ENCODE assay signal across 1 cellular context in the genomic region with DNA sequence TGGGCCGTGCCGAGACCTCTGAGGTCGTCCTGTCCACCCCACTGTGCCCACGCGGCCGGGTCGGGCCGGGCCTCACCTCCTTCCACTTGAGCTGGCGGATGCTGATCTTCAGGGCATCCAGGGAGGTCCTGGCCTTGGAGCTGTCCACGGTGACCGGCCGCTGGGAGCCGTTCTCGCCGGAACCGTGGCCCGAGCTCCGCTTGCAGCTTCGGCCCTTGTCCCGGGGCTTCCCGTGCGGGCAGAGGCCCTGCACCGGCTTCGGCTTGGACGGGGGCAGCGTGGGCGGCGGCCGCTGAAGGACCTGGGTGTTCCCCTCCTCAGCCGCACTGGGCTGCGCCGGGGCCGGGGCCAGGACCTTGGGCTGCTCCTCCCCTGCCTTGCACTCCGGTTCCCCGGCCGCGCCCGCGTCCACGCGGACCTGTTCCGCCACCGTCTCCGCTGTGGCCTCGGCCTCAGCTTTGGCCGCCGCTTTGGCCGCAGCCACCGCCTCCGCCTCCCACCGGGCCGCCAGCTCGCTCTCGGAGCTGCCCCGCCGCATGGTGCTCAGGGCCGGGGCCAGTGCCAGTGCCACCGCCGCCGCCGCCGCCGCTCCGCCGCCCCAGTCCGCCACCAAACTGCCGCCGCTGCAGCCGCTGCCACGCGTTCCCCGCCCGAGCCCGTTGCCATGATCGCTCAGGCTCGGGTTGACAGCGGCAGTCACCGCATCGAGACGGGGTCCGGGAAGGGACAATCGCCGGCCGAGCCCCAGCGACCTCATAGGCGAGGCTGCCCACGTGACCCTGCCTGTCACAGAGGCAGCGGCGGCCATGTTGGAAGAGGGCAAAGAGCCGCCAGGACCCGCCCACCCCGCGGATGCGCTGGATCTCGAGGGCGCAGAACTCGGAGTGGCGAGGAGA.
TF ChIP-seq lines count a peak whose summit lies in the region.

A gene with protein sequence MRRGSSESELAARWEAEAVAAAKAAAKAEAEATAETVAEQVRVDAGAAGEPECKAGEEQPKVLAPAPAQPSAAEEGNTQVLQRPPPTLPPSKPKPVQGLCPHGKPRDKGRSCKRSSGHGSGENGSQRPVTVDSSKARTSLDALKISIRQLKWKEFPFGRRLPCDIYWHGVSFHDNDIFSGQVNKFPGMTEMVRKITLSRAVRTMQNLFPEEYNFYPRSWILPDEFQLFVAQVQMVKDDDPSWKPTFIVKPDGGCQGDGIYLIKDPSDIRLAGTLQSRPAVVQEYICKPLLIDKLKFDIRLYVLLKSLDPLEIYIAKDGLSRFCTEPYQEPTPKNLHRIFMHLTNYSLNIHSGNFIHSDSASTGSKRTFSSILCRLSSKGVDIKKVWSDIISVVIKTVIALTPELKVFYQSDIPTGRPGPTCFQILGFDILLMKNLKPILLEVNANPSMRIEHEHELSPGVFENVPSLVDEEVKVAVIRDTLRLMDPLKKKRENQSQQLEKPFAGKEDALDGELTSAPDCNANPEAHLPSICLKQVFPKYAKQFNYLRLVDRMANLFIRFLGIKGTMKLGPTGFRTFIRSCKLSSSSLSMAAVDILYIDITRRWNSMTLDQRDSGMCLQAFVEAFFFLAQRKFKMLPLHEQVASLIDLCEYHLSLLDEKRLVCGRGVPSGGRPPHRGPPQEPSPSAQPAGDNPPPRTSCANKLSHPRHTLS (minus strand): TSS at position 698 of the 896 bp plus-strand sequence. CDS start 160 bp downstream, at position 538.

TF ChIP-seq in K562, 482 proteins besides CTCF, POLR2A, EP300 and RAD21 (continued from another document and continues in another):
- no peak for TF ChIP-seq HSF4 (CRISPR knock-in tag; IDR thresholded peaks at IDR 0.05; ENCODE audit: borderline replicate concordance)
- TF ChIP-seq, protein P1, sequence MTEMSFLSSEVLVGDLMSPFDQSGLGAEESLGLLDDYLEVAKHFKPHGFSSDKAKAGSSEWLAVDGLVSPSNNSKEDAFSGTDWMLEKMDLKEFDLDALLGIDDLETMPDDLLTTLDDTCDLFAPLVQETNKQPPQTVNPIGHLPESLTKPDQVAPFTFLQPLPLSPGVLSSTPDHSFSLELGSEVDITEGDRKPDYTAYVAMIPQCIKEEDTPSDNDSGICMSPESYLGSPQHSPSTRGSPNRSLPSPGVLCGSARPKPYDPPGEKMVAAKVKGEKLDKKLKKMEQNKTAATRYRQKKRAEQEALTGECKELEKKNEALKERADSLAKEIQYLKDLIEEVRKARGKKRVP (CRISPR knock-in tag; IDR thresholded peaks at IDR 0.05), result no peak
- peak; percentile 77; the same call in 1 of the 2 replicates for TF ChIP-seq RB1 (IDR thresholded peaks at IDR 0.05; ENCODE audit: low read depth)
- TF ChIP-seq CSDE1 (IDR thresholded peaks at IDR 0.05), result peak in 1 of 2 experiments; percentile 34; a peak in 1 of 4 replicates
- TF ChIP-seq, protein P2, sequence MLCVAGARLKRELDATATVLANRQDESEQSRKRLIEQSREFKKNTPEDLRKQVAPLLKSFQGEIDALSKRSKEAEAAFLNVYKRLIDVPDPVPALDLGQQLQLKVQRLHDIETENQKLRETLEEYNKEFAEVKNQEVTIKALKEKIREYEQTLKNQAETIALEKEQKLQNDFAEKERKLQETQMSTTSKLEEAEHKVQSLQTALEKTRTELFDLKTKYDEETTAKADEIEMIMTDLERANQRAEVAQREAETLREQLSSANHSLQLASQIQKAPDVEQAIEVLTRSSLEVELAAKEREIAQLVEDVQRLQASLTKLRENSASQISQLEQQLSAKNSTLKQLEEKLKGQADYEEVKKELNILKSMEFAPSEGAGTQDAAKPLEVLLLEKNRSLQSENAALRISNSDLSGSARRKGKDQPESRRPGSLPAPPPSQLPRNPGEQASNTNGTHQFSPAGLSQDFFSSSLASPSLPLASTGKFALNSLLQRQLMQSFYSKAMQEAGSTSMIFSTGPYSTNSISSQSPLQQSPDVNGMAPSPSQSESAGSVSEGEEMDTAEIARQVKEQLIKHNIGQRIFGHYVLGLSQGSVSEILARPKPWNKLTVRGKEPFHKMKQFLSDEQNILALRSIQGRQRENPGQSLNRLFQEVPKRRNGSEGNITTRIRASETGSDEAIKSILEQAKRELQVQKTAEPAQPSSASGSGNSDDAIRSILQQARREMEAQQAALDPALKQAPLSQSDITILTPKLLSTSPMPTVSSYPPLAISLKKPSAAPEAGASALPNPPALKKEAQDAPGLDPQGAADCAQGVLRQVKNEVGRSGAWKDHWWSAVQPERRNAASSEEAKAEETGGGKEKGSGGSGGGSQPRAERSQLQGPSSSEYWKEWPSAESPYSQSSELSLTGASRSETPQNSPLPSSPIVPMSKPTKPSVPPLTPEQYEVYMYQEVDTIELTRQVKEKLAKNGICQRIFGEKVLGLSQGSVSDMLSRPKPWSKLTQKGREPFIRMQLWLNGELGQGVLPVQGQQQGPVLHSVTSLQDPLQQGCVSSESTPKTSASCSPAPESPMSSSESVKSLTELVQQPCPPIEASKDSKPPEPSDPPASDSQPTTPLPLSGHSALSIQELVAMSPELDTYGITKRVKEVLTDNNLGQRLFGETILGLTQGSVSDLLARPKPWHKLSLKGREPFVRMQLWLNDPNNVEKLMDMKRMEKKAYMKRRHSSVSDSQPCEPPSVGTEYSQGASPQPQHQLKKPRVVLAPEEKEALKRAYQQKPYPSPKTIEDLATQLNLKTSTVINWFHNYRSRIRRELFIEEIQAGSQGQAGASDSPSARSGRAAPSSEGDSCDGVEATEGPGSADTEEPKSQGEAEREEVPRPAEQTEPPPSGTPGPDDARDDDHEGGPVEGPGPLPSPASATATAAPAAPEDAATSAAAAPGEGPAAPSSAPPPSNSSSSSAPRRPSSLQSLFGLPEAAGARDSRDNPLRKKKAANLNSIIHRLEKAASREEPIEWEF (CRISPR knock-in tag; IDR thresholded peaks at IDR 0.05), result no peak
- TF ChIP-seq TAF15 (IDR thresholded peaks at IDR 0.05; ENCODE audit: low read depth, low read length), result no peak
- no peak for TF ChIP-seq ZSCAN32 (CRISPR knock-in tag; IDR thresholded peaks at IDR 0.05)
- TF ChIP-seq MCM5 (IDR thresholded peaks at IDR 0.05; ENCODE audit: low read depth), result no peak
- TF ChIP-seq CBX1 (IDR thresholded peaks at IDR 0.05; ENCODE audit: low read depth), result peak; percentile 62; the same call in 1 of the 2 replicates
- peak; percentile 62; the same call in 1 of the 2 replicates for TF ChIP-seq KLF16 (IDR thresholded peaks at IDR 0.05)
- TF ChIP-seq, protein P3, sequence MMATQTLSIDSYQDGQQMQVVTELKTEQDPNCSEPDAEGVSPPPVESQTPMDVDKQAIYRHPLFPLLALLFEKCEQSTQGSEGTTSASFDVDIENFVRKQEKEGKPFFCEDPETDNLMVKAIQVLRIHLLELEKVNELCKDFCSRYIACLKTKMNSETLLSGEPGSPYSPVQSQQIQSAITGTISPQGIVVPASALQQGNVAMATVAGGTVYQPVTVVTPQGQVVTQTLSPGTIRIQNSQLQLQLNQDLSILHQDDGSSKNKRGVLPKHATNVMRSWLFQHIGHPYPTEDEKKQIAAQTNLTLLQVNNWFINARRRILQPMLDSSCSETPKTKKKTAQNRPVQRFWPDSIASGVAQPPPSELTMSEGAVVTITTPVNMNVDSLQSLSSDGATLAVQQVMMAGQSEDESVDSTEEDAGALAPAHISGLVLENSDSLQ (IDR thresholded peaks at IDR 0.05), result peak; percentile 87
- no peak; the same call in 1 of the 2 replicates for TF ChIP-seq ZNF263 (CRISPR knock-in tag; IDR thresholded peaks at IDR 0.05; ENCODE audit: borderline replicate concordance)
- TF ChIP-seq BACH1 (tag; IDR thresholded peaks at IDR 0.05), result no peak
- no peak for TF ChIP-seq XRCC3 (IDR thresholded peaks at IDR 0.05)
- TF ChIP-seq, protein P4, sequence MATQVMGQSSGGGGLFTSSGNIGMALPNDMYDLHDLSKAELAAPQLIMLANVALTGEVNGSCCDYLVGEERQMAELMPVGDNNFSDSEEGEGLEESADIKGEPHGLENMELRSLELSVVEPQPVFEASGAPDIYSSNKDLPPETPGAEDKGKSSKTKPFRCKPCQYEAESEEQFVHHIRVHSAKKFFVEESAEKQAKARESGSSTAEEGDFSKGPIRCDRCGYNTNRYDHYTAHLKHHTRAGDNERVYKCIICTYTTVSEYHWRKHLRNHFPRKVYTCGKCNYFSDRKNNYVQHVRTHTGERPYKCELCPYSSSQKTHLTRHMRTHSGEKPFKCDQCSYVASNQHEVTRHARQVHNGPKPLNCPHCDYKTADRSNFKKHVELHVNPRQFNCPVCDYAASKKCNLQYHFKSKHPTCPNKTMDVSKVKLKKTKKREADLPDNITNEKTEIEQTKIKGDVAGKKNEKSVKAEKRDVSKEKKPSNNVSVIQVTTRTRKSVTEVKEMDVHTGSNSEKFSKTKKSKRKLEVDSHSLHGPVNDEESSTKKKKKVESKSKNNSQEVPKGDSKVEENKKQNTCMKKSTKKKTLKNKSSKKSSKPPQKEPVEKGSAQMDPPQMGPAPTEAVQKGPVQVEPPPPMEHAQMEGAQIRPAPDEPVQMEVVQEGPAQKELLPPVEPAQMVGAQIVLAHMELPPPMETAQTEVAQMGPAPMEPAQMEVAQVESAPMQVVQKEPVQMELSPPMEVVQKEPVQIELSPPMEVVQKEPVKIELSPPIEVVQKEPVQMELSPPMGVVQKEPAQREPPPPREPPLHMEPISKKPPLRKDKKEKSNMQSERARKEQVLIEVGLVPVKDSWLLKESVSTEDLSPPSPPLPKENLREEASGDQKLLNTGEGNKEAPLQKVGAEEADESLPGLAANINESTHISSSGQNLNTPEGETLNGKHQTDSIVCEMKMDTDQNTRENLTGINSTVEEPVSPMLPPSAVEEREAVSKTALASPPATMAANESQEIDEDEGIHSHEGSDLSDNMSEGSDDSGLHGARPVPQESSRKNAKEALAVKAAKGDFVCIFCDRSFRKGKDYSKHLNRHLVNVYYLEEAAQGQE (CRISPR knock-in tag; IDR thresholded peaks at IDR 0.05; ENCODE audit: low read depth), result peak; percentile 92
- no peak for TF ChIP-seq KLF10 (CRISPR knock-in tag; IDR thresholded peaks at IDR 0.05)
- TF ChIP-seq, protein P5, sequence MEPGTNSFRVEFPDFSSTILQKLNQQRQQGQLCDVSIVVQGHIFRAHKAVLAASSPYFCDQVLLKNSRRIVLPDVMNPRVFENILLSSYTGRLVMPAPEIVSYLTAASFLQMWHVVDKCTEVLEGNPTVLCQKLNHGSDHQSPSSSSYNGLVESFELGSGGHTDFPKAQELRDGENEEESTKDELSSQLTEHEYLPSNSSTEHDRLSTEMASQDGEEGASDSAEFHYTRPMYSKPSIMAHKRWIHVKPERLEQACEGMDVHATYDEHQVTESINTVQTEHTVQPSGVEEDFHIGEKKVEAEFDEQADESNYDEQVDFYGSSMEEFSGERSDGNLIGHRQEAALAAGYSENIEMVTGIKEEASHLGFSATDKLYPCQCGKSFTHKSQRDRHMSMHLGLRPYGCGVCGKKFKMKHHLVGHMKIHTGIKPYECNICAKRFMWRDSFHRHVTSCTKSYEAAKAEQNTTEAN (CRISPR knock-in tag; IDR thresholded peaks at IDR 0.05), result no peak
- no peak for TF ChIP-seq SRSF9 (IDR thresholded peaks at IDR 0.05; ENCODE audit: borderline replicate concordance, low read depth, low read length)
- no peak for TF ChIP-seq HDAC3 (IDR thresholded peaks at IDR 0.05; ENCODE audit: borderline replicate concordance, partially characterized antibody)
- TF ChIP-seq TCF3 (CRISPR knock-in tag; IDR thresholded peaks at IDR 0.05), result no peak
- TF ChIP-seq, protein P6, sequence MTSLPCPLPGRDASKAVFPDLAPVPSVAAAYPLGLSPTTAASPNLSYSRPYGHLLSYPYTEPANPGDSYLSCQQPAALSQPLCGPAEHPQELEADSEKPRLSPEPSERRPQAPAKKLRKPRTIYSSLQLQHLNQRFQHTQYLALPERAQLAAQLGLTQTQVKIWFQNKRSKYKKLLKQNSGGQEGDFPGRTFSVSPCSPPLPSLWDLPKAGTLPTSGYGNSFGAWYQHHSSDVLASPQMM (CRISPR knock-in tag; IDR thresholded peaks at IDR 0.05), result no peak
- TF ChIP-seq ZNF274 (IDR thresholded peaks at IDR 0.05; ENCODE audit: borderline replicate concordance, low read depth, low read length), result no peak
- no peak for TF ChIP-seq SNIP1 (IDR thresholded peaks at IDR 0.05; ENCODE audit: low read depth)
- TF ChIP-seq FOXM1 (IDR thresholded peaks at IDR 0.05; ENCODE audit: low read depth), result no peak
- peak; percentile 25; the same call in 1 of the 2 replicates for TF ChIP-seq FOXM1 (CRISPR knock-in tag; IDR thresholded peaks at IDR 0.05; ENCODE audit: low read depth)
- TF ChIP-seq ELF4 (CRISPR knock-in tag; IDR thresholded peaks at IDR 0.05), result no peak
- TF ChIP-seq ZNF197 (CRISPR knock-in tag; IDR thresholded peaks at IDR 0.05; ENCODE audit: low read depth), result no peak
- TF ChIP-seq ATF7 (IDR thresholded peaks at IDR 0.05), result peak; percentile 85
- TF ChIP-seq RHOXF2B (CRISPR knock-in tag; conservative IDR thresholded peaks at IDR 0.05), result no peak
- TF ChIP-seq, protein P7, sequence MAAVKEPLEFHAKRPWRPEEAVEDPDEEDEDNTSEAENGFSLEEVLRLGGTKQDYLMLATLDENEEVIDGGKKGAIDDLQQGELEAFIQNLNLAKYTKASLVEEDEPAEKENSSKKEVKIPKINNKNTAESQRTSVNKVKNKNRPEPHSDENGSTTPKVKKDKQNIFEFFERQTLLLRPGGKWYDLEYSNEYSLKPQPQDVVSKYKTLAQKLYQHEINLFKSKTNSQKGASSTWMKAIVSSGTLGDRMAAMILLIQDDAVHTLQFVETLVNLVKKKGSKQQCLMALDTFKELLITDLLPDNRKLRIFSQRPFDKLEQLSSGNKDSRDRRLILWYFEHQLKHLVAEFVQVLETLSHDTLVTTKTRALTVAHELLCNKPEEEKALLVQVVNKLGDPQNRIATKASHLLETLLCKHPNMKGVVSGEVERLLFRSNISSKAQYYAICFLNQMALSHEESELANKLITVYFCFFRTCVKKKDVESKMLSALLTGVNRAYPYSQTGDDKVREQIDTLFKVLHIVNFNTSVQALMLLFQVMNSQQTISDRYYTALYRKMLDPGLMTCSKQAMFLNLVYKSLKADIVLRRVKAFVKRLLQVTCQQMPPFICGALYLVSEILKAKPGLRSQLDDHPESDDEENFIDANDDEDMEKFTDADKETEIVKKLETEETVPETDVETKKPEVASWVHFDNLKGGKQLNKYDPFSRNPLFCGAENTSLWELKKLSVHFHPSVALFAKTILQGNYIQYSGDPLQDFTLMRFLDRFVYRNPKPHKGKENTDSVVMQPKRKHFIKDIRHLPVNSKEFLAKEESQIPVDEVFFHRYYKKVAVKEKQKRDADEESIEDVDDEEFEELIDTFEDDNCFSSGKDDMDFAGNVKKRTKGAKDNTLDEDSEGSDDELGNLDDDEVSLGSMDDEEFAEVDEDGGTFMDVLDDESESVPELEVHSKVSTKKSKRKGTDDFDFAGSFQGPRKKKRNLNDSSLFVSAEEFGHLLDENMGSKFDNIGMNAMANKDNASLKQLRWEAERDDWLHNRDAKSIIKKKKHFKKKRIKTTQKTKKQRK (IDR thresholded peaks at IDR 0.05; ENCODE audit: borderline replicate concordance, low read depth, low read length), result no peak
- no peak for TF ChIP-seq PML (IDR thresholded peaks at IDR 0.05; ENCODE audit: low read length)
- TF ChIP-seq POLR2H (tag; IDR thresholded peaks at IDR 0.05; ENCODE audit: low read depth), result no peak
- TF ChIP-seq, protein P8, sequence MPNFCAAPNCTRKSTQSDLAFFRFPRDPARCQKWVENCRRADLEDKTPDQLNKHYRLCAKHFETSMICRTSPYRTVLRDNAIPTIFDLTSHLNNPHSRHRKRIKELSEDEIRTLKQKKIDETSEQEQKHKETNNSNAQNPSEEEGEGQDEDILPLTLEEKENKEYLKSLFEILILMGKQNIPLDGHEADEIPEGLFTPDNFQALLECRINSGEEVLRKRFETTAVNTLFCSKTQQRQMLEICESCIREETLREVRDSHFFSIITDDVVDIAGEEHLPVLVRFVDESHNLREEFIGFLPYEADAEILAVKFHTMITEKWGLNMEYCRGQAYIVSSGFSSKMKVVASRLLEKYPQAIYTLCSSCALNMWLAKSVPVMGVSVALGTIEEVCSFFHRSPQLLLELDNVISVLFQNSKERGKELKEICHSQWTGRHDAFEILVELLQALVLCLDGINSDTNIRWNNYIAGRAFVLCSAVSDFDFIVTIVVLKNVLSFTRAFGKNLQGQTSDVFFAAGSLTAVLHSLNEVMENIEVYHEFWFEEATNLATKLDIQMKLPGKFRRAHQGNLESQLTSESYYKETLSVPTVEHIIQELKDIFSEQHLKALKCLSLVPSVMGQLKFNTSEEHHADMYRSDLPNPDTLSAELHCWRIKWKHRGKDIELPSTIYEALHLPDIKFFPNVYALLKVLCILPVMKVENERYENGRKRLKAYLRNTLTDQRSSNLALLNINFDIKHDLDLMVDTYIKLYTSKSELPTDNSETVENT (CRISPR knock-in tag; IDR thresholded peaks at IDR 0.05), result no peak
